In genomic region chr12:10214131-10214876, GRCh38 we compare ENCODE assay signal across 8 cellular contexts.
DNase-seq lines count a peak whose midpoint lies in the region; ATAC-seq and TF ChIP-seq lines count a peak whose summit lies in the region.

No MANE protein-coding gene starts in this region.

- ATAC-seq in GM18861 (IDR thresholded peaks at IDR 0.05; ENCODE audit: unreplicated experiment), result no peak

- no peaks in the 10 kb centered on the region for H3K79me2 ChIP-seq in DOHH2 (ENCODE audit: control insufficient read depth, low read length)

- no peaks in the 10 kb centered on the region for H3K9me3 ChIP-seq in DOHH2 (ENCODE audit: control insufficient read depth, insufficient read depth, low read length)
- H3K9me3 ChIP-seq in muscle layer of duodenum (ENCODE audit: control insufficient read depth in 1 of 2, low read length in 2 of 2), result no peaks in the 10 kb centered on the region

- H3K4me1 ChIP-seq in DOHH2 (ENCODE audit: control insufficient read depth, low read length) (peaks cover 16% of the 10 kb centered on the region), muscle layer of duodenum (ENCODE audit: control insufficient read depth in 1 of 2, insufficient read depth in 2 of 2, low read length in 2 of 2) (peaks cover 10 to 18% of the 10 kb centered on the region in 2 donors)

- H3K27me3 ChIP-seq in DOHH2 (ENCODE audit: control insufficient read depth, low read length) (peaks cover 32% of the 10 kb centered on the region), muscle layer of duodenum (ENCODE audit: low read depth, low read length) (no peaks in the 10 kb centered on the region)

- H4K20me1 ChIP-seq in DOHH2 (ENCODE audit: control insufficient read depth, insufficient read depth, low read depth, low read length), result no peaks in the 10 kb centered on the region

- TF ChIP-seq CTCF in DOHH2 (IDR thresholded peaks at IDR 0.05; ENCODE audit: low read depth, low read length, poor library complexity, severe bottlenecking) (no peak), NB4 (IDR thresholded peaks at IDR 0.05; ENCODE audit: low read depth, low read length) (no peak), coronary artery (IDR thresholded peaks at IDR 0.05) (no peak)

- no peaks in the 10 kb centered on the region for H3F3A ChIP-seq in DOHH2 (ENCODE audit: control insufficient read depth, insufficient read depth)

- TF ChIP-seq POLR2A in NB4 (IDR thresholded peaks at IDR 0.05; ENCODE audit: extremely low read depth, insufficient read length), result no peak

- H3K36me3 ChIP-seq in DOHH2 (ENCODE audit: control insufficient read depth, low read length) (no peaks in the 10 kb centered on the region), muscle layer of duodenum (ENCODE audit: control insufficient read depth in 1 of 2, insufficient read depth in 2 of 2, low read length in 2 of 2) (peaks cover 0 to 33% of the 10 kb centered on the region in 2 donors)

- no peak overlapping the region for H3K27ac ChIP-seq in DOHH2 (ENCODE audit: low read depth, low read length)
- peak overlapping the region; percentile 99 for H3K27ac ChIP-seq in coronary artery
- H3K27ac ChIP-seq in muscle layer of duodenum (ENCODE audit: low read length), result peak overlapping the region; percentile 100

- DNase-seq in NB4 (ENCODE audit: low read depth) (no peak), coronary artery (ENCODE audit: low spot score) (no peak), activated gamma-delta T cell (lab: John Stamatoyannopoulos, UW) (no peak), NCI-H2081 treated with DMSO at 0.1 percent for 48 hours (lab: John Stamatoyannopoulos, UW) (no peak), GM19240 (ENCODE audit: insufficient read length, low spot score) (no peak)

- peak overlapping the region; percentile 88 for H3K4me2 ChIP-seq in DOHH2 (ENCODE audit: low read length)

- H3K4me3 ChIP-seq in DOHH2 (ENCODE audit: low read length), result peak overlapping the region; percentile 81
- peak overlapping the region; percentile 91 for H3K4me3 ChIP-seq in NB4 (ENCODE audit: low read depth, low read length)
- peak overlapping the region; percentile 84 for H3K4me3 ChIP-seq in coronary artery
- peak overlapping the region; percentile 90 to 97 for H3K4me3 ChIP-seq in muscle layer of duodenum (ENCODE audit: low read depth in 1 of 2, low read length in 2 of 2)

- no peaks in the 10 kb centered on the region for H3K9me2 ChIP-seq in DOHH2 (replicated peaks; ENCODE audit: control insufficient read depth, low read length)
